1 cellular context compared by ENCODE assay signal in genomic region chr10:79092292-79092896, GRCh38.
TF ChIP-seq lines count a peak whose summit lies in the region.

No MANE protein-coding gene starts in this region.

TF ChIP-seq in HepG2, 621 proteins besides CTCF, POLR2A, EP300 and RAD21:
- TF ChIP-seq ZNF687 (CRISPR knock-in tag; IDR thresholded peaks at IDR 0.05) (peak; percentile 55), AHDC1 (CRISPR knock-in tag; IDR thresholded peaks at IDR 0.05; ENCODE audit: borderline replicate concordance) (no peak), ZNF605 (CRISPR knock-in tag; IDR thresholded peaks at IDR 0.05) (no peak)
TF ChIP-seq in HepG2: peak in this region for 1.
